ENCODE assay signal across 23 cellular contexts in genomic region chr2:144012304-144012703, GRCh38.
"Had no signal": no experiment of that assay in that cellular context is flagged by ENCODE, and none has a peak within 500 bp of the region (broad histone marks: within the 10 kb centered on the region; RNA-seq: fewer than 3 reads in every experiment).

No MANE protein-coding gene starts in this region.

- H3K27ac ChIP-seq: gastrocnemius medialis, left ventricle myocardium inferior, lower lobe of right lung, sigmoid colon, skin epidermis, stomach, thoracic aorta, transverse colon had no signal

- H3K9me3 Mint-ChIP-seq: effector memory CD8-positive, alpha-beta T cell; nephron progenitor cell had no signal

- FAIRE-seq: colon, kidney had no signal

- H3K27me3 ChIP-seq: gastrocnemius medialis, sigmoid colon, stomach, transverse colon had no signal

- H3K9me3 ChIP-seq: gastrocnemius medialis, left ventricle myocardium inferior, lower lobe of right lung, sigmoid colon, stomach, thoracic aorta, transverse colon had no signal

- H3K4me3 Mint-ChIP-seq: dendritic cell treated with granulocyte-macrophage colony-stimulating factor and Interleukin-4, amounts not matched to agents 40 ng/mL and 50 ng/mL, for 4 days; effector memory CD8-positive, alpha-beta T cell; immature natural killer cell; nephron progenitor cell had no signal

- DNase-seq: cerebellar nuclear complex; effector memory CD8-positive, alpha-beta T cell; gastrocnemius medialis; immature natural killer cell; kidney; left cardiac atrium; left ventricle myocardium inferior; lower lobe of right lung; mesenchymal stem cell; midbrain; nephron progenitor cell; posterior cingulate gyrus; sigmoid colon; stimulated activated CD4-positive, alpha-beta T cell treated with anti-CD3 and anti-CD28 coated beads, Interleukin-2, amount 100 ng/mL, for 24 hours; stimulated activated CD4-positive, alpha-beta T cell treated with anti-CD3 and anti-CD28 coated beads, Interleukin-4, amount 100 ng/mL, for 4 hours; stimulated activated naive CD4-positive, alpha-beta T cell; stomach; substantia nigra; transverse colon had no signal

- H3K4me3 ChIP-seq: gastrocnemius medialis, left ventricle myocardium inferior, lower lobe of right lung, sigmoid colon, skin epidermis, stomach, thoracic aorta, transverse colon had no signal

- H3K4me1 Mint-ChIP-seq: immature natural killer cell had no signal

- H3K27ac Mint-ChIP-seq: dendritic cell treated with granulocyte-macrophage colony-stimulating factor and Interleukin-4, amounts not matched to agents 40 ng/mL and 50 ng/mL, for 4 days; effector memory CD8-positive, alpha-beta T cell; immature natural killer cell; nephron progenitor cell had no signal

- H3K36me3 ChIP-seq: gastrocnemius medialis, left ventricle myocardium inferior, lower lobe of right lung, sigmoid colon, stomach, thoracic aorta, transverse colon had no signal

- H3K4me1 ChIP-seq: gastrocnemius medialis, left ventricle myocardium inferior, lower lobe of right lung, sigmoid colon, stomach, transverse colon had no signal

- ATAC-seq: effector memory CD8-positive, alpha-beta T cell; gastrocnemius medialis; left cardiac atrium; lower lobe of right lung had no signal

- H3K27me3 Mint-ChIP-seq: dendritic cell treated with granulocyte-macrophage colony-stimulating factor and Interleukin-4, amounts not matched to agents 40 ng/mL and 50 ng/mL, for 4 days; effector memory CD8-positive, alpha-beta T cell had no signal
